Comparison of ENCODE assay signal across 8 cellular contexts in the genomic region with DNA sequence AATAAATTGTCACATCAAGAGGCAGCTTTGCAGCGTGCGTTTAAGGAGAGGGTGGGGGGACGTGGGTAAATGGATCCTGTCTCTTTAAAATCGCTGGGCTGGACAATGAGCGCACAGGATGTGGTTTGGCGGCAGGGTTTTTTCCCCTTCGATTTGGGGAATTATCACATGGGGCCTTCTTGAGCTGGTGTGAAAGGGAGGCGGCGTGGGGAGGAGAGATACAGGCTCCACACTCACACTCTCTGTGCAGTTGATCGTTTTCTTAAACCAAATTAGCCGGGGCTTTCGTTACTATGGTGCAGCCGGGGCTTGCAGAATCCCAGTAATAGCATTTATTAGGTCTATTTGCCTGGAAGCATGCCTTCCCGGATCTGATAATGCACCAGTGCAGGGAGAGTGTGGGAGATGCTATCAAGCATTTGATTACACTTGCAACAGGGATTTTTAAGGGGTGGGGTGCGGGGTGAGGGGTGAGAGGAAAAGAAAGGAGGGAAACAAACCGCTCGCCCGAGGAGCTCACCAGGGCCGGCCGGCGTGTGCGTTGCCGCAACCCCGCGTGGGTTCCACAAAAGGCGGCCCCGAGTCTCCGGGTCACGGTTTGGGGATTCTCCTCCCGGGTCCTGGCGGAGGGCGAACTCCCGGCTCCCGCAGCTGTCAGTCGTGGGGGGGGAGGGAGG. TPM values are rescaled to one million over a fixed set of nuclear protein-coding genes. Genes with fewer than 3 reads are reported as not detected.
DNase-seq lines count a peak whose midpoint lies in the region; ATAC-seq lines count a peak whose summit lies in the region.

No MANE protein-coding gene starts in this region.

- peaks cover 3% of the 10 kb centered on the region for H3K4me1 ChIP-seq in right cardiac atrium (ENCODE audit: control insufficient read depth, insufficient read depth, low read length)

- H3K4me3 ChIP-seq in right cardiac atrium (ENCODE audit: low read length), result peak overlapping the region; percentile 89

- ATAC-seq in GM21717 (IDR thresholded peaks at IDR 0.05; ENCODE audit: unreplicated experiment) (peak; percentile 59), right cardiac atrium (peak; percentile 56 to 57)

- DNase-seq in EL (peak; percentile 92), KG1 (lab: John Stamatoyannopoulos, UW) (peak; percentile 93), SW480 (ENCODE audit: low spot score) (peak; percentile 81), amygdala (lab: John Stamatoyannopoulos, UW) (peak in 41 of 56 donors; percentile 17 to 80 (median 46)), right cardiac atrium (peak; percentile 69 to 86 (median 83)), retina (peak; percentile 83), NCI-H187 treated with DMSO at 0.1 percent for 48 hours (lab: John Stamatoyannopoulos, UW) (no peak)

- intact Hi-C loops in right cardiac atrium (cut with DNase I), result no loop called here

- peak overlapping the region; percentile 87 for H3K27ac ChIP-seq in right cardiac atrium (ENCODE audit: low read length)

- no peaks in the 10 kb centered on the region for H3K27me3 ChIP-seq in right cardiac atrium (ENCODE audit: control insufficient read depth, insufficient read depth)

- H3K9me3 ChIP-seq in right cardiac atrium (ENCODE audit: control insufficient read depth, low read length), result no peaks in the 10 kb centered on the region

- under 1% methylated on average over 35 of the region's 35 CpGs for WGBS in right cardiac atrium

RNA-seq across cellular contexts. Expression of gene GSE1, which starts 58.9 kb away (rescaled TPM):
- 10 to 100 TPM; 70.8 to 99.8 (median 92.5) TPM for total RNA-seq in right cardiac atrium
- 40.3 TPM for polyA plus RNA-seq in right cardiac atrium
